In genomic region chr11:68727783-68728182, GRCh38 we compare ENCODE assay signal across 20 cellular contexts. TPM values are rescaled to one million over a fixed set of nuclear protein-coding genes. Genes with fewer than 3 reads are reported as not detected.
DNase-seq lines count a peak whose midpoint lies in the region; ATAC-seq lines count a peak whose summit lies in the region.
"Had no signal": no experiment of that assay in that cellular context is flagged by ENCODE, and none has a peak within 500 bp of the region (broad histone marks: within the 10 kb centered on the region; RNA-seq: fewer than 3 reads in every experiment).

No MANE protein-coding gene starts in this region.

- H3K27ac Mint-ChIP-seq in CD8-positive, alpha-beta memory T cell, result no peak overlapping the region
- H3K27ac Mint-ChIP-seq: activated CD4-positive, alpha-beta memory T cell treated with anti-CD3 and anti-CD28 coated beads for 36 hours had no signal

- H3K4me3 Mint-ChIP-seq in CD8-positive, alpha-beta memory T cell, result no peak overlapping the region
- H3K4me3 Mint-ChIP-seq: activated CD4-positive, alpha-beta memory T cell treated with anti-CD3 and anti-CD28 coated beads for 36 hours had no signal

- no peak overlapping the region for H3K27ac ChIP-seq in CD8-positive, alpha-beta memory T cell (ENCODE audit: low read depth, low read length)
- H3K27ac ChIP-seq: Peyer's patch had no signal

- no peaks in the 10 kb centered on the region for H3K27me3 Mint-ChIP-seq in CD8-positive, alpha-beta memory T cell
- H3K27me3 Mint-ChIP-seq: activated CD4-positive, alpha-beta memory T cell treated with anti-CD3 and anti-CD28 coated beads for 36 hours had no signal

- no peaks in the 10 kb centered on the region for H3K4me1 Mint-ChIP-seq in CD8-positive, alpha-beta memory T cell

- CTCF ChIA-PET in CD8-positive, alpha-beta memory T cell (lab: Charles Lee), result no interaction called here

- intact Hi-C loops in sciatic nerve (cut with DNase I), result no loop called here

- DNase-seq in NCI-H146 treated with DMSO at 0.1 percent for 48 hours (lab: John Stamatoyannopoulos, UW; ENCODE audit: unreplicated experiment) (peak; percentile 4), NCI-H146 (lab: John Stamatoyannopoulos, UW) (no peak), SK-MEL-5 (ENCODE audit: low read depth, low spot score) (peak; percentile 65), fibroblast of gingiva (ENCODE audit: low read depth) (peak; percentile 18), sciatic nerve (ENCODE audit: low spot score) (no peak), NCI-H2081 treated with DMSO at 0.1 percent for 48 hours (lab: John Stamatoyannopoulos, UW) (no peak)
- DNase-seq in CD8-positive, alpha-beta memory T cell, result no peak
- no peak for DNase-seq in stimulated activated CD4-positive, alpha-beta T cell treated with anti-CD3 and anti-CD28 coated beads, Interleukin-4, amount 100 ng/mL, for 4 hours
- DNase-seq: 8988T; activated CD4-positive, alpha-beta memory T cell treated with anti-CD3 and anti-CD28 coated beads for 36 hours; activated T-cell treated with anti-CD3 and anti-CD28 coated beads, Interleukin-2, amount 50 U/mL, for 1 hour; DMS79 treated with DMSO at 0.1 percent for 48 hours; MM.1S; NCI-H2107; Peyer's patch; retina; stimulated activated naive CD4-positive, alpha-beta T cell; trophoblast cell had no signal

- H3K9me3 Mint-ChIP-seq in CD8-positive, alpha-beta memory T cell, result no peaks in the 10 kb centered on the region
- H3K9me3 Mint-ChIP-seq: activated CD4-positive, alpha-beta memory T cell treated with anti-CD3 and anti-CD28 coated beads for 36 hours; activated naive CD4-positive, alpha-beta T cell treated with anti-CD3 and anti-CD28 coated beads, Interleukin-2, amount 50 U/mL, for 72 hours had no signal

- peak; percentile 74 for ATAC-seq in sciatic nerve
- ATAC-seq: activated naive CD4-positive, alpha-beta T cell treated with anti-CD3 and anti-CD28 coated beads, Interleukin-2, amount 50 U/mL, for 72 hours had no signal

- H3K36me3 Mint-ChIP-seq in CD8-positive, alpha-beta memory T cell, result no peaks in the 10 kb centered on the region
- H3K36me3 Mint-ChIP-seq: activated CD4-positive, alpha-beta memory T cell treated with anti-CD3 and anti-CD28 coated beads for 36 hours; activated naive CD4-positive, alpha-beta T cell treated with anti-CD3 and anti-CD28 coated beads, Interleukin-2, amount 50 U/mL, for 72 hours had no signal

- no peaks in the 10 kb centered on the region for H3K27me3 ChIP-seq in CD8-positive, alpha-beta memory T cell (ENCODE audit: insufficient read depth, low read length, poor library complexity, severe bottlenecking)
- H3K27me3 ChIP-seq: Peyer's patch had no signal

- in situ Hi-C loops in SK-MEL-5 (cut with HindIII; ENCODE audit: low pct_unique_long_range_greater_than_20kb, low sequenced_read_pairs), result no loop called here

- no peaks in the 10 kb centered on the region for H3K9me3 ChIP-seq in CD8-positive, alpha-beta memory T cell (ENCODE audit: low read length)
- H3K9me3 ChIP-seq: Peyer's patch had no signal

- no peak overlapping the region for H3K4me3 ChIP-seq in CD8-positive, alpha-beta memory T cell (ENCODE audit: low read length)
- H3K4me3 ChIP-seq: Peyer's patch had no signal

- no peaks in the 10 kb centered on the region for H3K36me3 ChIP-seq in CD8-positive, alpha-beta memory T cell (ENCODE audit: insufficient read depth, low read length)
- H3K36me3 ChIP-seq: Peyer's patch had no signal

- no peaks in the 10 kb centered on the region for H3K4me1 ChIP-seq in CD8-positive, alpha-beta memory T cell (ENCODE audit: insufficient read depth, low read length)
- H3K4me1 ChIP-seq: Peyer's patch had no signal

- POLR2A ChIA-PET in CD8-positive, alpha-beta memory T cell (lab: Charles Lee), result no interaction called here

RNA-seq across cellular contexts. Expression of gene TESMIN, which starts 23.5 kb away (rescaled TPM):
- total RNA-seq in SK-MEL-5 (2014; rRNA removed; shearing (Covaris generic)), result 1.1 TPM in 2 replicates
- 1.4 and 1.7 TPM in 2 replicates for polyA plus RNA-seq in SK-MEL-5 (2015; cell fraction: cytosol; rRNA removed)
- polyA plus RNA-seq in SK-MEL-5 (2015; cell fraction: nucleus; rRNA removed), result 0.33 and 2.1 TPM in 2 replicates
- 1.5 TPM for total RNA-seq in sciatic nerve
- total RNA-seq in CD8-positive, alpha-beta memory T cell, result 1 to 10 TPM; 1.3 TPM
- polyA plus RNA-seq in CD8-positive, alpha-beta memory T cell, result 3.2 TPM

RNA-seq across cellular contexts. Expression of gene GAL, which starts 43.4 kb away (rescaled TPM):
- total RNA-seq in SK-MEL-5 (2014; rRNA removed; shearing (Covaris generic)), result 0.29 TPM in 1 of 2 replicates, not detected in the other
- polyA plus RNA-seq in SK-MEL-5 (2015; cell fraction: cytosol; rRNA removed), result 0.13 and 0.70 TPM in 2 replicates
- polyA plus RNA-seq in SK-MEL-5 (2015; cell fraction: nucleus; rRNA removed), result not detected in 2 replicates
- not detected for total RNA-seq in sciatic nerve
- 1 to 10 TPM; 1.7 to 2.0 TPM for total RNA-seq in CD8-positive, alpha-beta memory T cell
- polyA plus RNA-seq in CD8-positive, alpha-beta memory T cell, result not detected
- total RNA-seq: mononuclear cell had no signal

Comparison
In these comparisons a context has a peak if more than half of its experiments do, and no peak if none do; other contexts are left out.
1. DNase-seq: peak in NCI-H146 treated with DMSO at 0.1 percent for 48 hours (single experiment), SK-MEL-5 (single experiment) and fibroblast of gingiva (single experiment); none in NCI-H146 (single experiment), sciatic nerve (single experiment), CD8-positive, alpha-beta memory T cell (0 of 5), stimulated activated CD4-positive, alpha-beta T cell treated with anti-CD3 and anti-CD28 coated beads, Interleukin-4, amount 100 ng/mL, for 4 hours (0 of 2) and NCI-H2081 treated with DMSO at 0.1 percent for 48 hours (single experiment).